ENCODE assay signal across 15 cellular contexts in the genomic region with DNA sequence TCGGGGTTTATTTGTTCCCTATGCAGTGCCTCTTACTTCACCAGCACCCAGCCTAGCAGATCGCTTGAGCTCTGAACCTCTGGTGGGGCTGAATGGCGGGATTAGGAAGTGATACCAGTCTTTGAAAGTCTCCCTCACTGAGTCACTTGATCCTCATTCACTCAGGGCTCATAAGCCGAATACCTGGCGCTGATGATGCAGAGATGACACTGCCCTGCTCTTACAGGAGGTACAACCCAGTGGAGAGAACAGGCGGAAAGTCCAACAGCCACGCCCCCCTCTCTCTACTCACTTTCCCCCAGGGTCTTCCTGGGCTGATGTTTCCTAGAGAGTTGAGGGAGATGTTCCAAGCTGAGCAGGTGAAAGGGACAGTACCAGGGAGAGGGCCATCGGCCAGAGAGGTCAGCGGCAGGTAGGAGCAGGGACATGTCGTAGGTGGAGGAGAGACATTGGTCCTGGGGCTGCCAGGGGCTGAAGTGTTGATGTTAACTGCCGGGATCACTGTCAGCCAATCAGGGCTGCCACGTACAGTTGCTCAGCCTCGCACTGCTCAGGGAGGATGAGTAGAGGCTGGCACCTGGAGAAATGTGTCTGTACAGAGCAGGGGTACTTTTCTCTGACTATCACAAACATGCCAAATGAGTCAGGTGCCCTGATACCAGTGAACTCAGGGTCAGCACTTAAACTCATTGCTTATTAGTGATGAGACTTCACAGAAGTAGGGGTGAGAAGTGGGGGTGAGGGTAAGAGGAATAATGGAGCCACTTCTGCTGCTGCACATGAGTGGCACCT. TPM values are rescaled to one million over a fixed set of nuclear protein-coding genes. Genes with fewer than 3 reads are reported as not detected.
DNase-seq lines count a peak whose midpoint lies in the region; ATAC-seq and TF ChIP-seq lines count a peak whose summit lies in the region.
"Had no signal": no experiment of that assay in that cellular context is flagged by ENCODE, and none has a peak within 500 bp of the region (broad histone marks: within the 10 kb centered on the region; RNA-seq: fewer than 3 reads in every experiment).

No MANE protein-coding gene starts in this region.

- H4K20me1 ChIP-seq in Karpas-422 (ENCODE audit: insufficient read depth, low read depth, low read length) = 0 out of 2 replicates have a peak, but pooled peaks cover 2% of the 10 kb centered on the region

- no peak overlapping the region for H2AFZ ChIP-seq in Karpas-422 (ENCODE audit: low read length)

- 70 to 80% methylated on average over 13 of the region's 13 CpGs for WGBS in esophagus, 2 donors

- H3K27me3 ChIP-seq in esophagus (ENCODE audit: control insufficient read depth in 1 of 2, insufficient read depth in 2 of 2, low read length in 2 of 2) (no peaks in the 10 kb centered on the region), Karpas-422 (ENCODE audit: low read length) (no peaks in the 10 kb centered on the region)

- TF ChIP-seq CTCF in activated CD8-positive, alpha-beta T cell treated with anti-CD3 and anti-CD28 coated beads for 36 hours (IDR thresholded peaks at IDR 0.05) = no peak
- TF ChIP-seq CTCF in mucosa of descending colon (IDR thresholded peaks at IDR 0.05) = no peak

- CTCF ChIA-PET in activated CD8-positive, alpha-beta T cell treated with anti-CD3 and anti-CD28 coated beads for 36 hours (lab: Charles Lee) = no interaction called here
- CTCF ChIA-PET in activated CD8-positive, alpha-beta T cell treated with anti-CD3 and anti-CD28 coated beads, Interleukin-2, amount 10 ng/mL, durations not matched to agents 7 days and 5 days (lab: Charles Lee) = interaction anchor here (1.0 kb wide), 2 partner anchors 24 to 78 kb away, joined by 3 read pairs; no protein-coding TSS in a partner anchor

- no peaks in the 10 kb centered on the region for H3K9me2 ChIP-seq in Karpas-422 (replicated peaks; ENCODE audit: insufficient read depth, low read length)

- intact Hi-C loops in activated CD8-positive, alpha-beta T cell treated with anti-CD3 and anti-CD28 coated beads for 36 hours (cut with micrococcal nuclease) = no loop called here
- intact Hi-C loops in mucosa of descending colon (cut with DNase I, micrococcal nuclease) = no loop called here

- no peaks in the 10 kb centered on the region for H3K9me3 Mint-ChIP-seq in activated CD8-positive, alpha-beta T cell treated with anti-CD3 and anti-CD28 coated beads for 36 hours
- H3K9me3 Mint-ChIP-seq in activated CD8-positive, alpha-beta T cell treated with anti-CD3 and anti-CD28 coated beads, Interleukin-2, amount 10 ng/mL, durations not matched to agents 7 days and 5 days (ENCODE audit: insufficient read depth) = no peaks in the 10 kb centered on the region
- H3K9me3 Mint-ChIP-seq: activated naive CD8-positive, alpha-beta T cell treated with anti-CD3 and anti-CD28 coated beads, Interleukin-2, amount 10 ng/mL, durations not matched to agents 7 days and 5 days had no signal

- no peaks in the 10 kb centered on the region for H3K36me3 Mint-ChIP-seq in activated CD8-positive, alpha-beta T cell treated with anti-CD3 and anti-CD28 coated beads for 36 hours (ENCODE audit: low read depth)
- H3K36me3 Mint-ChIP-seq in activated CD8-positive, alpha-beta T cell treated with anti-CD3 and anti-CD28 coated beads, Interleukin-2, amount 10 ng/mL, durations not matched to agents 7 days and 5 days (ENCODE audit: low read depth) = no peaks in the 10 kb centered on the region
- H3K36me3 Mint-ChIP-seq: activated naive CD8-positive, alpha-beta T cell treated with anti-CD3 and anti-CD28 coated beads, Interleukin-2, amount 10 ng/mL, durations not matched to agents 7 days and 5 days had no signal

- peaks cover 17% of the 10 kb centered on the region for H3K4me1 Mint-ChIP-seq in activated CD8-positive, alpha-beta T cell treated with anti-CD3 and anti-CD28 coated beads for 36 hours (ENCODE audit: low read depth)
- peaks cover 22% of the 10 kb centered on the region for H3K4me1 Mint-ChIP-seq in activated CD8-positive, alpha-beta T cell treated with anti-CD3 and anti-CD28 coated beads, Interleukin-2, amount 10 ng/mL, durations not matched to agents 7 days and 5 days (ENCODE audit: low read depth)

- peaks cover 43% of the 10 kb centered on the region for H3K27me3 Mint-ChIP-seq in activated CD8-positive, alpha-beta T cell treated with anti-CD3 and anti-CD28 coated beads for 36 hours
- H3K27me3 Mint-ChIP-seq in activated CD8-positive, alpha-beta T cell treated with anti-CD3 and anti-CD28 coated beads, Interleukin-2, amount 10 ng/mL, durations not matched to agents 7 days and 5 days (ENCODE audit: low read depth) = peaks cover 25% of the 10 kb centered on the region

- H3K4me2 ChIP-seq in Karpas-422 (ENCODE audit: low read depth, low read length, poor library complexity, severe bottlenecking) = no peak overlapping the region

- no peaks in the 10 kb centered on the region for H3K9me3 ChIP-seq in esophagus (ENCODE audit: control insufficient read depth in 2 of 2, insufficient read depth in 1 of 2, low read depth in 1 of 2, low read length in 1 of 2)
- no peaks in the 10 kb centered on the region for H3K9me3 ChIP-seq in mucosa of descending colon
- no peaks in the 10 kb centered on the region for H3K9me3 ChIP-seq in Karpas-422 (ENCODE audit: low read length)
- H3K9me3 ChIP-seq: left ventricle myocardium inferior, prostate gland had no signal

- H3K79me2 ChIP-seq in Karpas-422 (ENCODE audit: low read length) = no peaks in the 10 kb centered on the region

- DNase-seq in activated CD8-positive, alpha-beta T cell treated with anti-CD3 and anti-CD28 coated beads for 36 hours = peak; percentile 29
- DNase-seq in activated CD8-positive, alpha-beta T cell treated with anti-CD3 and anti-CD28 coated beads, Interleukin-2, amount 10 ng/mL, durations not matched to agents 7 days and 5 days = no peak
- peak; percentile 79 for DNase-seq in NOMO-1 treated with dmso at 0.1 percent for 144 hours (lab: John Stamatoyannopoulos, UW; ENCODE audit: unreplicated experiment)
- DNase-seq in stimulated activated CD4-positive, alpha-beta T cell treated with anti-CD3 and anti-CD28 coated beads, Interleukin-1b, Interleukin-23, amount 100 ng/mL, for 48 hours = peak; percentile 68
- no peak for DNase-seq in mucosa of descending colon
- DNase-seq in Karpas-422 = no peak
- DNase-seq in SHP77 treated with DMSO at 0.1 percent for 48 hours (lab: John Stamatoyannopoulos, UW) = no peak
- DNase-seq: activated naive CD8-positive, alpha-beta T cell treated with anti-CD3 and anti-CD28 coated beads, Interleukin-2, amount 10 ng/mL, durations not matched to agents 7 days and 5 days; DND-41; Kasumi-1; left ventricle myocardium inferior; NCI-H2227 treated with DMSO at 0.1 percent for 48 hours had no signal

- H3K27ac Mint-ChIP-seq in activated CD8-positive, alpha-beta T cell treated with anti-CD3 and anti-CD28 coated beads for 36 hours = no peak overlapping the region
- H3K27ac Mint-ChIP-seq in activated CD8-positive, alpha-beta T cell treated with anti-CD3 and anti-CD28 coated beads, Interleukin-2, amount 10 ng/mL, durations not matched to agents 7 days and 5 days = no peak overlapping the region
- H3K27ac Mint-ChIP-seq: activated naive CD8-positive, alpha-beta T cell treated with anti-CD3 and anti-CD28 coated beads, Interleukin-2, amount 10 ng/mL, durations not matched to agents 7 days and 5 days had no signal

- H3K27ac ChIP-seq in esophagus (ENCODE audit: low read depth in 2 of 2, low read length in 1 of 2) = peak overlapping the region; percentile 71 to 81
- no peak overlapping the region for H3K27ac ChIP-seq in Karpas-422 (ENCODE audit: low read length)
- H3K27ac ChIP-seq: left ventricle myocardium inferior, prostate gland had no signal

- ATAC-seq in activated CD8-positive, alpha-beta T cell treated with anti-CD3 and anti-CD28 coated beads for 36 hours = peak; percentile 60
- no peak for ATAC-seq in activated CD8-positive, alpha-beta T cell treated with anti-CD3 and anti-CD28 coated beads, Interleukin-2, amount 10 ng/mL, durations not matched to agents 7 days and 5 days
- ATAC-seq in mucosa of descending colon = no peak

- POLR2A ChIA-PET in activated CD8-positive, alpha-beta T cell treated with anti-CD3 and anti-CD28 coated beads for 36 hours (lab: Charles Lee) = no interaction called here
- POLR2A ChIA-PET in activated CD8-positive, alpha-beta T cell treated with anti-CD3 and anti-CD28 coated beads, Interleukin-2, amount 10 ng/mL, durations not matched to agents 7 days and 5 days (lab: Charles Lee) = no interaction called here

- H3K36me3 ChIP-seq in esophagus (ENCODE audit: control insufficient read depth in 2 of 2, insufficient read depth in 2 of 2, low read length in 1 of 2) = no peaks in the 10 kb centered on the region
- no peaks in the 10 kb centered on the region for H3K36me3 ChIP-seq in mucosa of descending colon (ENCODE audit: low read depth)
- no peaks in the 10 kb centered on the region for H3K36me3 ChIP-seq in Karpas-422 (ENCODE audit: insufficient read depth, low read length)
- H3K36me3 ChIP-seq: left ventricle myocardium inferior, prostate gland had no signal

- no peak overlapping the region for H3K9ac ChIP-seq in Karpas-422 (ENCODE audit: low read length)

- H3K4me1 ChIP-seq in esophagus (ENCODE audit: control insufficient read depth in 2 of 2, insufficient read depth in 2 of 2, low read length in 1 of 2) (peaks cover 0 to 6% of the 10 kb centered on the region in 2 donors), mucosa of descending colon (ENCODE audit: low read depth) (peaks cover 18% of the 10 kb centered on the region), Karpas-422 (ENCODE audit: low read length) (no peaks in the 10 kb centered on the region)
- H3K4me1 ChIP-seq: left ventricle myocardium inferior, prostate gland had no signal

- H3K4me3 ChIP-seq in esophagus (ENCODE audit: low read depth in 1 of 2, low read length in 2 of 2) (no peak overlapping the region), mucosa of descending colon (no peak overlapping the region), Karpas-422 (ENCODE audit: low read length) (no peak overlapping the region)
- H3K4me3 ChIP-seq: left ventricle myocardium inferior, prostate gland had no signal

- no peak overlapping the region for H3K4me3 Mint-ChIP-seq in activated CD8-positive, alpha-beta T cell treated with anti-CD3 and anti-CD28 coated beads for 36 hours
- H3K4me3 Mint-ChIP-seq in activated CD8-positive, alpha-beta T cell treated with anti-CD3 and anti-CD28 coated beads, Interleukin-2, amount 10 ng/mL, durations not matched to agents 7 days and 5 days = no peak overlapping the region
- H3K4me3 Mint-ChIP-seq: activated naive CD8-positive, alpha-beta T cell treated with anti-CD3 and anti-CD28 coated beads, Interleukin-2, amount 10 ng/mL, durations not matched to agents 7 days and 5 days had no signal

RNA-seq across cellular contexts. Expression of gene APOBEC3A, which starts 9.9 kb away (rescaled TPM):
- total RNA-seq in activated CD8-positive, alpha-beta T cell treated with anti-CD3 and anti-CD28 coated beads for 36 hours = not detected
- total RNA-seq in activated CD8-positive, alpha-beta T cell treated with anti-CD3 and anti-CD28 coated beads, Interleukin-2, amount 10 ng/mL, durations not matched to agents 7 days and 5 days = not detected
- polyA plus RNA-seq in esophagus = 1 to 10 TPM; 2.5 to 5.6 TPM
- 10 to 100 TPM in 1 of 3 donors, 1 to 10 TPM in 1, under 1 TPM in 1; 0.92 to 23.6 (median 2.5) TPM for total RNA-seq in mucosa of descending colon
- total RNA-seq in Karpas-422 (2014; rRNA removed; shearing (Covaris generic); ENCODE audit: low replicate concordance) = not detected in 2 replicates
- total RNA-seq: activated naive CD8-positive, alpha-beta T cell treated with anti-CD3 and anti-CD28 coated beads, Interleukin-2, amount 10 ng/mL, durations not matched to agents 7 days and 5 days; RPMI7951 had no signal

RNA-seq across cellular contexts. Expression of gene APOBEC3B, which starts 34.6 kb away (rescaled TPM):
- 1 to 10 TPM; 5.0 to 5.1 TPM for total RNA-seq in activated CD8-positive, alpha-beta T cell treated with anti-CD3 and anti-CD28 coated beads for 36 hours
- total RNA-seq in activated CD8-positive, alpha-beta T cell treated with anti-CD3 and anti-CD28 coated beads, Interleukin-2, amount 10 ng/mL, durations not matched to agents 7 days and 5 days = 10 to 100 TPM; 12.1 to 13.3 TPM
- 1 to 10 TPM; 3.4 to 4.6 TPM for polyA plus RNA-seq in esophagus
- 10 to 100 TPM in 2 of 3 donors, 1 to 10 TPM in 1; 8.4 to 49.5 (median 23.6) TPM for total RNA-seq in mucosa of descending colon
- not detected in 2 replicates for total RNA-seq in Karpas-422 (2014; rRNA removed; shearing (Covaris generic); ENCODE audit: low replicate concordance)

Comparison
In these comparisons a context has a peak if more than half of its experiments do, and no peak if none do; other contexts are left out.
1. DNase-seq: peak in activated CD8-positive, alpha-beta T cell treated with anti-CD3 and anti-CD28 coated beads for 36 hours (single experiment), NOMO-1 treated with dmso at 0.1 percent for 144 hours (single experiment) and stimulated activated CD4-positive, alpha-beta T cell treated with anti-CD3 and anti-CD28 coated beads, Interleukin-1b, Interleukin-23, amount 100 ng/mL, for 48 hours (single experiment); none in activated CD8-positive, alpha-beta T cell treated with anti-CD3 and anti-CD28 coated beads, Interleukin-2, amount 10 ng/mL, durations not matched to agents 7 days and 5 days (single experiment), mucosa of descending colon (0 of 3), Karpas-422 (single experiment) and SHP77 treated with DMSO at 0.1 percent for 48 hours (single experiment).